11 cellular contexts compared by ENCODE assay signal in genomic region chr10:69684020-69684980, GRCh38. TPM values are rescaled to one million over a fixed set of nuclear protein-coding genes. Genes with fewer than 3 reads are reported as not detected.
A peak's percentile ranks its signal among the peaks of the same experiment; 100 is the strongest.
DNase-seq lines count a peak whose midpoint lies in the region; ATAC-seq, FAIRE-seq and TF ChIP-seq lines count a peak whose summit lies in the region.
"Had no signal": no experiment of that assay in that cellular context is flagged by ENCODE, and none has a peak within 500 bp of the region (broad histone marks: within the 10 kb centered on the region; RNA-seq: fewer than 3 reads in every experiment).

No MANE protein-coding gene starts in this region.

- H3K4me1 ChIP-seq in right cardiac atrium (ENCODE audit: control insufficient read depth, insufficient read depth, low read length) (peaks cover 7% of the 10 kb centered on the region), prostate gland (replicated peaks) (peaks cover 9% of the 10 kb centered on the region), endodermal cell (ENCODE audit: control insufficient read depth, insufficient read depth, low read length) (no peaks in the 10 kb centered on the region)

- H3K4me3 ChIP-seq in right cardiac atrium (ENCODE audit: low read length): no peak overlapping the region
- no peak overlapping the region for H3K4me3 ChIP-seq in prostate gland
- H3K4me3 ChIP-seq in endodermal cell (ENCODE audit: low read length): no peak overlapping the region

- CTCF ChIA-PET in Calu3 (lab: Charles Lee): interaction anchor here (0.5 to 2.3 kb wide), 8 partner anchors 12 to 234 kb away, joined by 3 to 7 read pairs (median 4); no protein-coding TSS in a partner anchor

- TF ChIP-seq CTCF in Calu3 (IDR thresholded peaks at IDR 0.05; ENCODE audit: unreplicated experiment) (no peak), brain (conservative IDR thresholded peaks at IDR 0.05) (no peak), prostate gland (IDR thresholded peaks at IDR 0.05) (no peak), endodermal cell (conservative IDR thresholded peaks at IDR 0.05) (no peak)

- DNase-seq in Calu3 (peak; percentile 83), right cardiac atrium (peak; percentile 71 to 90 (median 81)), prostate gland (ENCODE audit: low spot score) (peak; percentile 69), H54 (ENCODE audit: insufficient read length, low spot score) (no peak), endodermal cell (no peak)
- DNase-seq in activated CD4-positive, CD25-positive, alpha-beta regulatory T cell treated with anti-CD3 and anti-CD28 coated beads, Interleukin-2, amount 50 U/mL, for 72 hours: no peak
- DNase-seq: foreskin fibroblast, NCI-H446 had no signal

- H3K9me3 Mint-ChIP-seq in Calu3 (ENCODE audit: low read depth, unreplicated experiment) (no peaks in the 10 kb centered on the region), brain (no peaks in the 10 kb centered on the region), endodermal cell (no peaks in the 10 kb centered on the region)
- H3K9me3 Mint-ChIP-seq: stimulated activated memory B cell treated with anti-CD40 and anti-IgM and Interleukin-4, amounts not matched to agents 10 μg/mL and 1 μg/mL and 100 μg/mL, for 72 hours had no signal

- H3K36me3 ChIP-seq in prostate gland: no peaks in the 10 kb centered on the region
- no peaks in the 10 kb centered on the region for H3K36me3 ChIP-seq in endodermal cell (ENCODE audit: control insufficient read depth, insufficient read depth, low read length)

- no peak for FAIRE-seq in H54 (lab: Jason Lieb, UNC)

- H3K27ac Mint-ChIP-seq in Calu3 (ENCODE audit: unreplicated experiment): peak overlapping the region; percentile 95
- peak overlapping the region in 3 of 5 experiments; percentile 69 to 86 (median 77) for H3K27ac Mint-ChIP-seq in brain
- no peak overlapping the region for H3K27ac Mint-ChIP-seq in endodermal cell
- H3K27ac Mint-ChIP-seq: stimulated activated memory B cell treated with anti-CD40 and anti-IgM and Interleukin-4, amounts not matched to agents 10 μg/mL and 1 μg/mL and 100 μg/mL, for 72 hours had no signal

- no peak overlapping the region for H3K9ac ChIP-seq in endodermal cell (ENCODE audit: extremely low read depth, low read length, poor library complexity, severe bottlenecking)

- no peak for TF ChIP-seq POLR2A in prostate gland (IDR thresholded peaks at IDR 0.05)
- TF ChIP-seq POLR2A in H54 (IDR thresholded peaks at IDR 0.05; ENCODE audit: low read depth, low read length): no peak

- intact Hi-C loops in Calu3 (cut with micrococcal nuclease; ENCODE audit: unreplicated experiment): loop anchor here (2.0 kb wide), 1 partner anchor 19 kb away; no protein-coding TSS in a partner anchor
- intact Hi-C loops in right cardiac atrium (cut with DNase I): no loop called here
- intact Hi-C loops in prostate gland (cut with DNase I): no loop called here

- ATAC-seq in right cardiac atrium (peak; percentile 85 to 88), GM19397 (IDR thresholded peaks at IDR 0.05; ENCODE audit: unreplicated experiment) (no peak)
- ATAC-seq: stimulated activated memory B cell treated with anti-CD40 and anti-IgM and Interleukin-4, amounts not matched to agents 10 μg/mL and 1 μg/mL and 100 μg/mL, for 72 hours had no signal

- no peaks in the 10 kb centered on the region for H3K9me3 ChIP-seq in right cardiac atrium (ENCODE audit: control insufficient read depth, low read length)
- no peaks in the 10 kb centered on the region for H3K9me3 ChIP-seq in prostate gland
- peaks cover 9% of the 10 kb centered on the region for H3K9me3 ChIP-seq in endodermal cell (ENCODE audit: control insufficient read depth, low read length)

- H3K4me1 Mint-ChIP-seq in Calu3 (ENCODE audit: low read depth, unreplicated experiment) (peaks cover 51% of the 10 kb centered on the region), brain (peaks cover 40% of the 10 kb centered on the region), endodermal cell (peaks cover 11% of the 10 kb centered on the region)
- H3K4me1 Mint-ChIP-seq: stimulated activated memory B cell treated with anti-CD40 and anti-IgM and Interleukin-4, amounts not matched to agents 10 μg/mL and 1 μg/mL and 100 μg/mL, for 72 hours had no signal

- H3K27me3 Mint-ChIP-seq in Calu3 (ENCODE audit: unreplicated experiment) (peaks cover 15% of the 10 kb centered on the region), brain (peaks cover 10% of the 10 kb centered on the region), endodermal cell (ENCODE audit: insufficient read depth) (peaks cover 32% of the 10 kb centered on the region)

- 42% methylated on average over 17 of the region's 17 CpGs for WGBS in right cardiac atrium
- WGBS in prostate gland: 57% methylated on average over 17 of the region's 17 CpGs
- 85 to 89% methylated on average over 11 to 16 of the region's 17 CpGs for WGBS in endodermal cell (ENCODE audit: insufficient coverage in 1 of 2, insufficient read length in 1 of 2), 2 experiments

- TSS peak; percentile 93 for BruUV-seq in Calu3 (replicated peaks; lab: Mats Ljungman, UMichigan)

- no peaks in the 10 kb centered on the region for H3K27me3 ChIP-seq in right cardiac atrium (ENCODE audit: control insufficient read depth, insufficient read depth)
- no peaks in the 10 kb centered on the region for H3K27me3 ChIP-seq in prostate gland (replicated peaks; ENCODE audit: insufficient read depth)
- no peaks in the 10 kb centered on the region for H3K27me3 ChIP-seq in endodermal cell (ENCODE audit: control insufficient read depth, insufficient read depth, low read length, poor library complexity, severe bottlenecking)

- peak overlapping the region; percentile 71 for H3K27ac ChIP-seq in right cardiac atrium (ENCODE audit: low read length)
- H3K27ac ChIP-seq in prostate gland: peak overlapping the region; percentile 58 to 68
- H3K27ac ChIP-seq in endodermal cell (ENCODE audit: low read depth, low read length): no peak overlapping the region

- H3K4me3 Mint-ChIP-seq in Calu3 (ENCODE audit: low read depth, unreplicated experiment): peak overlapping the region; percentile 49
- H3K4me3 Mint-ChIP-seq in brain: peak overlapping the region in 2 of 5 experiments; percentile 21 to 43
- H3K4me3 Mint-ChIP-seq in endodermal cell: no peak overlapping the region
- H3K4me3 Mint-ChIP-seq: stimulated activated memory B cell treated with anti-CD40 and anti-IgM and Interleukin-4, amounts not matched to agents 10 μg/mL and 1 μg/mL and 100 μg/mL, for 72 hours had no signal

- H3K36me3 Mint-ChIP-seq in Calu3 (ENCODE audit: insufficient read depth, unreplicated experiment) (peaks cover 35% of the 10 kb centered on the region), brain (no peaks in the 10 kb centered on the region), endodermal cell (ENCODE audit: low read depth) (no peaks in the 10 kb centered on the region)
- H3K36me3 Mint-ChIP-seq: stimulated activated memory B cell treated with anti-CD40 and anti-IgM and Interleukin-4, amounts not matched to agents 10 μg/mL and 1 μg/mL and 100 μg/mL, for 72 hours had no signal

RNA-seq across cellular contexts. Expression of gene FAM241B, which starts 54.3 kb away (rescaled TPM):
- 22.9 and 25.2 TPM in 2 replicates for total RNA-seq in Calu3 (2022)
- polyA plus RNA-seq in brain (ENCODE audit: insufficient read depth, low read depth, low replicate concordance): 33.9 TPM
- 1 to 10 TPM; 4.6 to 8.7 (median 6.7) TPM for total RNA-seq in right cardiac atrium
- polyA plus RNA-seq in right cardiac atrium: 5.6 TPM
- 10 to 100 TPM in 1 of 2 donors, 1 to 10 TPM in 1; 6.8 to 13.4 TPM for total RNA-seq in prostate gland
- 10 to 100 TPM; 27.1 to 42.0 TPM for total RNA-seq in endodermal cell
- 12.0 TPM for polyA plus RNA-seq in endodermal cell (2013, experiment 1 of 2)
- 10.8 TPM for polyA plus RNA-seq in endodermal cell (2013, experiment 2 of 2)

Comparison
In these comparisons a context has a peak if more than half of its experiments do, and no peak if none do; other contexts are left out.
1. DNase-seq: peak in Calu3 (single experiment), right cardiac atrium (3 of 3) and prostate gland (single experiment); none in H54 (single experiment), activated CD4-positive, CD25-positive, alpha-beta regulatory T cell treated with anti-CD3 and anti-CD28 coated beads, Interleukin-2, amount 50 U/mL, for 72 hours (single experiment) and endodermal cell (single experiment).